ENCODE assay signal across 1 cellular context in the genomic region with DNA sequence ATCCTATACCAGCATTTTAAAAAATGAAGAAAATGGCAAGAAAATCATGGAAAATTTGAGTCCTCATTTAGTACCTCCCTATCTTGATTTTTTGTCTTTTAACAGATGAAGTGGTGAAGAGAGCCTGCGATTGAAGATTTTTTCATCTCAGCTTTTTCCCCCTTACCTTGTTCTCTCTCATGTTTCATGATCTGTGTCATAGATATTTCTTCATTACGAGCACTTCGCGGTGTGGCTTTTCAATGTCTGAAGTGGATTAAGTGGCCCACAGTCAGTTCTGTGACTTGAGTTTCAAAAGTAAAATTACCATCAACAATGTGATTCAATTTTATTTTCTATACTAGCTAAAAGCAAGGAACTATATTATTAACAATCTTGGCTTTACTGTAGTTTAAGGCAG.
TF ChIP-seq lines count a peak whose summit lies in the region.

No MANE protein-coding gene starts in this region.

TF ChIP-seq in HepG2, 621 proteins besides CTCF, POLR2A, EP300 and RAD21:
- no peak for TF ChIP-seq KLF13 (CRISPR knock-in tag; IDR thresholded peaks at IDR 0.05)
- TF ChIP-seq, protein P1, sequence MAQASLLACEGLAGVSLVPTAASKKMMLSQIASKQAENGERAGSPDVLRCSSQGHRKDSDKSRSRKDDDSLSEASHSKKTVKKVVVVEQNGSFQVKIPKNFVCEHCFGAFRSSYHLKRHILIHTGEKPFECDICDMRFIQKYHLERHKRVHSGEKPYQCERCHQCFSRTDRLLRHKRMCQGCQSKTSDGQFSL (CRISPR knock-in tag; IDR thresholded peaks at IDR 0.05), result no peak
- no peak for TF ChIP-seq SIN3A (IDR thresholded peaks at IDR 0.05; ENCODE audit: borderline replicate concordance, low read depth, low read length)
- TF ChIP-seq ZNF136 (CRISPR knock-in tag; IDR thresholded peaks at IDR 0.05; ENCODE audit: low read depth), result no peak
- TF ChIP-seq ZFX (CRISPR knock-in tag; IDR thresholded peaks at IDR 0.05; ENCODE audit: low read depth), result no peak
- TF ChIP-seq ZFP62 (CRISPR knock-in tag; IDR thresholded peaks at IDR 0.05), result no peak
- TF ChIP-seq, protein P2, sequence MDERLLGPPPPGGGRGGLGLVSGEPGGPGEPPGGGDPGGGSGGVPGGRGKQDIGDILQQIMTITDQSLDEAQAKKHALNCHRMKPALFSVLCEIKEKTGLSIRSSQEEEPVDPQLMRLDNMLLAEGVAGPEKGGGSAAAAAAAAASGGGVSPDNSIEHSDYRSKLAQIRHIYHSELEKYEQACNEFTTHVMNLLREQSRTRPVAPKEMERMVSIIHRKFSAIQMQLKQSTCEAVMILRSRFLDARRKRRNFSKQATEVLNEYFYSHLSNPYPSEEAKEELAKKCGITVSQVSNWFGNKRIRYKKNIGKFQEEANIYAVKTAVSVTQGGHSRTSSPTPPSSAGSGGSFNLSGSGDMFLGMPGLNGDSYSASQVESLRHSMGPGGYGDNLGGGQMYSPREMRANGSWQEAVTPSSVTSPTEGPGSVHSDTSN (CRISPR knock-in tag; IDR thresholded peaks at IDR 0.05), result no peak
- 0 out of 2 replicates have a peak, but pooled peaks have one; percentile 37 for TF ChIP-seq POLR2G (IDR thresholded peaks at IDR 0.05; ENCODE audit: low read depth, low read length)
- TF ChIP-seq, protein P3, sequence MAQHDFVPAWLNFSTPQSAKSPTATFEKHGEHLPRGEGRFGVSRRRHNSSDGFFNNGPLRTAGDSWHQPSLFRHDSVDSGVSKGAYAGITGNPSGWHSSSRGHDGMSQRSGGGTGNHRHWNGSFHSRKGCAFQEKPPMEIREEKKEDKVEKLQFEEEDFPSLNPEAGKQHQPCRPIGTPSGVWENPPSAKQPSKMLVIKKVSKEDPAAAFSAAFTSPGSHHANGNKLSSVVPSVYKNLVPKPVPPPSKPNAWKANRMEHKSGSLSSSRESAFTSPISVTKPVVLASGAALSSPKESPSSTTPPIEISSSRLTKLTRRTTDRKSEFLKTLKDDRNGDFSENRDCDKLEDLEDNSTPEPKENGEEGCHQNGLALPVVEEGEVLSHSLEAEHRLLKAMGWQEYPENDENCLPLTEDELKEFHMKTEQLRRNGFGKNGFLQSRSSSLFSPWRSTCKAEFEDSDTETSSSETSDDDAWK (CRISPR knock-in tag; IDR thresholded peaks at IDR 0.05), result no peak
- TF ChIP-seq KDM1A (CRISPR knock-in tag; IDR thresholded peaks at IDR 0.05), result no peak
- no peak for TF ChIP-seq ZNF75D (CRISPR knock-in tag; IDR thresholded peaks at IDR 0.05; ENCODE audit: borderline replicate concordance)
- peak; percentile 65 for TF ChIP-seq AGO2 (optimal IDR thresholded peaks at IDR 0.05; ENCODE audit: low read depth, low read length)
- TF ChIP-seq, protein P4, sequence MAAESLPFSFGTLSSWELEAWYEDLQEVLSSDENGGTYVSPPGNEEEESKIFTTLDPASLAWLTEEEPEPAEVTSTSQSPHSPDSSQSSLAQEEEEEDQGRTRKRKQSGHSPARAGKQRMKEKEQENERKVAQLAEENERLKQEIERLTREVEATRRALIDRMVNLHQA (CRISPR knock-in tag; IDR thresholded peaks at IDR 0.05), result no peak
- no peak for TF ChIP-seq FOXK2 (IDR thresholded peaks at IDR 0.05)
- peak; percentile 97 for TF ChIP-seq RBM22 (optimal IDR thresholded peaks at IDR 0.05; ENCODE audit: low read length)
- TF ChIP-seq, protein P5, sequence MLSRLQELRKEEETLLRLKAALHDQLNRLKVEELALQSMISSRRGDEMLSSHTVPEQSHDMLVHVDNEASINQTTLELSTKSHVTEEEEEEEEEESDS (CRISPR knock-in tag; IDR thresholded peaks at IDR 0.05; ENCODE audit: borderline replicate concordance), result no peak
- TF ChIP-seq, protein P6, sequence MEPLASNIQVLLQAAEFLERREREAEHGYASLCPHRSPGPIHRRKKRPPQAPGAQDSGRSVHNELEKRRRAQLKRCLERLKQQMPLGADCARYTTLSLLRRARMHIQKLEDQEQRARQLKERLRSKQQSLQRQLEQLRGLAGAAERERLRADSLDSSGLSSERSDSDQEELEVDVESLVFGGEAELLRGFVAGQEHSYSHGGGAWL (CRISPR knock-in tag; IDR thresholded peaks at IDR 0.05), result no peak
